In genomic region chr6:43092635-43093034, GRCh38 we compare ENCODE assay signal across 1 cellular context.
TF ChIP-seq lines count a peak whose summit lies in the region.

No MANE protein-coding gene starts in this region.

TF ChIP-seq in K562, 482 proteins besides CTCF, POLR2A, EP300 and RAD21:
- TF ChIP-seq PHF8 (IDR thresholded peaks at IDR 0.05; ENCODE audit: borderline replicate concordance, low read length) (no peak), ARID3B (CRISPR knock-in tag; IDR thresholded peaks at IDR 0.05; ENCODE audit: borderline replicate concordance) (no peak), HDAC3 (IDR thresholded peaks at IDR 0.05; ENCODE audit: borderline replicate concordance, partially characterized antibody) (no peak), MIER1 (IDR thresholded peaks at IDR 0.05; ENCODE audit: low read depth) (no peak), DPF2 (IDR thresholded peaks at IDR 0.05) (0 out of 2 replicates have a peak, but pooled peaks have one; percentile 26), PHF21A (IDR thresholded peaks at IDR 0.05; ENCODE audit: borderline replicate concordance, low read depth) (no peak), FOXP1 (CRISPR knock-in tag; IDR thresholded peaks at IDR 0.05) (no peak)
- TF ChIP-seq, protein P1, sequence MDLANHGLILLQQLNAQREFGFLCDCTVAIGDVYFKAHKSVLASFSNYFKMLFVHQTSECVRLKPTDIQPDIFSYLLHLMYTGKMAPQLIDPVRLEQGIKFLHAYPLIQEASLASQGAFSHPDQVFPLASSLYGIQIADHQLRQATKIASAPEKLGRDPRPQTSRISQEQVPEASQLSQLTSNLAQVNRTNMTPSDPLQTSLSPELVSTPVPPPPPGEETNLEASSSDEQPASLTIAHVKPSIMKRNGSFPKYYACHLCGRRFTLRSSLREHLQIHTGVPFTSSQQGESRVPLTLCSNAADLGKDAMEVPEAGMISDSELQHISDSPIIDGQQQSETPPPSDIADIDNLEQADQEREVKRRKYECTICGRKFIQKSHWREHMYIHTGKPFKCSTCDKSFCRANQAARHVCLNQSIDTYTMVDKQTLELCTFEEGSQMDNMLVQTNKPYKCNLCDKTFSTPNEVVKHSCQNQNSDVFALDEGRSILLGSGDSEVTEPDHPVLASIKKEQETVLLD (IDR thresholded peaks at IDR 0.05), result peak; percentile 65; the same call in 1 of the 2 replicates
